Comparison of ENCODE assay signal across 8 cellular contexts in the genomic region with DNA sequence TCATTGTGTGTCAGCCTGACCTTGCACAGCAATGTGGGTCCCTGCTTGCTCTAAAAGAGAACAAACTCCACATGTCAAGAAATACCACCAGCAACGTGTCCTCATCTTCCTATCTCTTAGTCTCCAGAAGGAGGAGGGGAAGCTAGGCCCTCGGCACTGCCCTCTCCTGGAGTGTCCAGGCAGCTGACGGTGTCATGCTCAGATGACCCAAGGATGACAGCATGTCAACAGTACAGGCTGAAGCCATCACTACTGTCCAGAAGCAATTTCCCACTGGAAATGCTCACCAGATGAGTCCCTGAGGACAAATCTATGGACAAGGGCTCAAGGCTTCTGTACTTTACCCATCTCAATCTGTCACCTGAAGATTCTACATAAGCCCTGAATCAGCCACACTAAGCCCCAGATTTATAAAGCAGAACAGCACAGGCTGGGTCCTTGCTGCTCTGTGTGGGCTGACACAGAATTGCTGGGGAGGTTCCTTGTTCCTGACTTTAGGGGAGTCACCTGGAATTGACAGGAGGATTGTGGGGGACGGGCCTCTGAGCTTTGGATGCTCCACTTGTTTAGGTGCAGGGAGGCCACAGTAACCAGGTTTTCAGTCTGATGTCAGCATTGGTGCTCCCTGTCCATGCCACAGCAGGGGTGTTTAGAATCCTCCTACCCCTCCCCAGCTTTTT.
A peak's percentile ranks its signal among the peaks of the same experiment; 100 is the strongest.
DNase-seq lines count a peak whose midpoint lies in the region; ATAC-seq, FAIRE-seq and TF ChIP-seq lines count a peak whose summit lies in the region.

No MANE protein-coding gene starts in this region.

- WGBS in small intestine, 3 donors, result 62 to 75% (median 66%) methylated on average over 4 of the region's 4 CpGs

- H3K9me3 ChIP-seq in RWPE2 (ENCODE audit: severe bottlenecking), result no peaks in the 10 kb centered on the region
- no peaks in the 10 kb centered on the region for H3K9me3 ChIP-seq in small intestine (ENCODE audit: control insufficient read depth, low read depth)

- H3K4me3 ChIP-seq in H7 (ENCODE audit: insufficient read depth, low read depth, low read length) (no peak overlapping the region), RWPE2 (ENCODE audit: severe bottlenecking) (no peak overlapping the region), small intestine (ENCODE audit: low read depth in 1 of 2, low read length in 2 of 2) (no peak overlapping the region)

- H3K27ac ChIP-seq in RWPE2 (ENCODE audit: poor library complexity, severe bottlenecking), result no peak overlapping the region
- H3K27ac ChIP-seq in small intestine (ENCODE audit: low read depth in 1 of 2, low read length in 1 of 2), result no peak overlapping the region

- peak; percentile 57; the same call in 1 of the 3 replicates for ATAC-seq in RWPE2 (ENCODE audit: low read depth)
- ATAC-seq in HG02938 (IDR thresholded peaks at IDR 0.05; ENCODE audit: unreplicated experiment), result no peak
- no peak for ATAC-seq in activated T-cell treated with anti-CD3 and anti-CD28 coated beads, Interleukin-2, amount 50 U/mL, for 72 hours (replicated peaks in 1 of 2)
- no peak for ATAC-seq in HG03565 (IDR thresholded peaks at IDR 0.05; ENCODE audit: unreplicated experiment)

- H3K27me3 ChIP-seq in H7 (ENCODE audit: control insufficient read depth, insufficient read depth, low read length), result no peaks in the 10 kb centered on the region
- no peaks in the 10 kb centered on the region for H3K27me3 ChIP-seq in RWPE2 (ENCODE audit: insufficient read depth, poor library complexity, severe bottlenecking)
- H3K27me3 ChIP-seq in small intestine (ENCODE audit: control insufficient read depth in 2 of 2, insufficient read depth in 2 of 2, low read length in 2 of 2), result no peaks in the 10 kb centered on the region

- no peak overlapping the region for H3K27ac Mint-ChIP-seq in glutamatergic neuron (ENCODE audit: unreplicated experiment)
- H3K27ac Mint-ChIP-seq in activated T-cell treated with anti-CD3 and anti-CD28 coated beads, Interleukin-2, amount 50 U/mL, for 72 hours, result no peak overlapping the region

- no peak overlapping the region for H3K4me3 Mint-ChIP-seq in glutamatergic neuron (ENCODE audit: unreplicated experiment)
- H3K4me3 Mint-ChIP-seq in activated T-cell treated with anti-CD3 and anti-CD28 coated beads, Interleukin-2, amount 50 U/mL, for 72 hours, result no peak overlapping the region

- H3K9me3 Mint-ChIP-seq in glutamatergic neuron (ENCODE audit: unreplicated experiment), result no peaks in the 10 kb centered on the region
- no peaks in the 10 kb centered on the region for H3K9me3 Mint-ChIP-seq in activated T-cell treated with anti-CD3 and anti-CD28 coated beads, Interleukin-2, amount 50 U/mL, for 72 hours

- no peaks in the 10 kb centered on the region for H3K27me3 Mint-ChIP-seq in glutamatergic neuron (ENCODE audit: unreplicated experiment)
- no peaks in the 10 kb centered on the region for H3K27me3 Mint-ChIP-seq in activated T-cell treated with anti-CD3 and anti-CD28 coated beads, Interleukin-2, amount 50 U/mL, for 72 hours (ENCODE audit: low read depth)

- H3K4me1 ChIP-seq in RWPE2 (ENCODE audit: insufficient read depth, poor library complexity, severe bottlenecking), result no peaks in the 10 kb centered on the region
- H3K4me1 ChIP-seq in small intestine (ENCODE audit: control insufficient read depth in 2 of 2, insufficient read depth in 1 of 2, low read depth in 1 of 2, low read length in 1 of 2), result no peaks in the 10 kb centered on the region

- H3K36me3 ChIP-seq in H7 (replicated peaks; ENCODE audit: control insufficient read depth, insufficient read depth, low read length) (no peaks in the 10 kb centered on the region), RWPE2 (ENCODE audit: low read depth) (no peaks in the 10 kb centered on the region), small intestine (ENCODE audit: control insufficient read depth in 2 of 2, insufficient read depth in 2 of 2, low read length in 2 of 2) (no peaks in the 10 kb centered on the region)

- FAIRE-seq in small intestine (lab: Jason Lieb, UNC), result no peak

- DNase-seq in H7, result peak; percentile 71
- DNase-seq in RWPE2 (ENCODE audit: low spot score), result peak; percentile 34
- peak; percentile 76 for DNase-seq in glutamatergic neuron
- peak; percentile 14 for DNase-seq in small intestine
- no peak for DNase-seq in NCI-H2081 treated with DMSO at 0.1 percent for 48 hours (lab: John Stamatoyannopoulos, UW)
- DNase-seq in activated T-cell treated with anti-CD3 and anti-CD28 coated beads, Interleukin-2, amount 50 U/mL, for 72 hours, result no peak

- TF ChIP-seq CTCF in RWPE2 (IDR thresholded peaks at IDR 0.05; ENCODE audit: poor library complexity, severe bottlenecking) (peak; percentile 22), glutamatergic neuron (IDR thresholded peaks at IDR 0.05; ENCODE audit: partially characterized antibody, unreplicated experiment) (peak; percentile 27)

- H3K4me1 Mint-ChIP-seq in glutamatergic neuron (ENCODE audit: low read depth, unreplicated experiment), result no peaks in the 10 kb centered on the region
- H3K4me1 Mint-ChIP-seq in activated T-cell treated with anti-CD3 and anti-CD28 coated beads, Interleukin-2, amount 50 U/mL, for 72 hours (ENCODE audit: low read depth), result no peaks in the 10 kb centered on the region

- no peaks in the 10 kb centered on the region for H3K36me3 Mint-ChIP-seq in glutamatergic neuron (ENCODE audit: unreplicated experiment)
- no peaks in the 10 kb centered on the region for H3K36me3 Mint-ChIP-seq in activated T-cell treated with anti-CD3 and anti-CD28 coated beads, Interleukin-2, amount 50 U/mL, for 72 hours (ENCODE audit: insufficient read depth in 2 of 2)

Comparison
In these comparisons a context has a peak if more than half of its experiments do, and no peak if none do; other contexts are left out.
1. DNase-seq: peak in H7 (single experiment), RWPE2 (single experiment), glutamatergic neuron (single experiment) and small intestine (single experiment); none in NCI-H2081 treated with DMSO at 0.1 percent for 48 hours (single experiment) and activated T-cell treated with anti-CD3 and anti-CD28 coated beads, Interleukin-2, amount 50 U/mL, for 72 hours (0 of 2).